ENCODE assay signal across 15 cellular contexts in the genomic region with DNA sequence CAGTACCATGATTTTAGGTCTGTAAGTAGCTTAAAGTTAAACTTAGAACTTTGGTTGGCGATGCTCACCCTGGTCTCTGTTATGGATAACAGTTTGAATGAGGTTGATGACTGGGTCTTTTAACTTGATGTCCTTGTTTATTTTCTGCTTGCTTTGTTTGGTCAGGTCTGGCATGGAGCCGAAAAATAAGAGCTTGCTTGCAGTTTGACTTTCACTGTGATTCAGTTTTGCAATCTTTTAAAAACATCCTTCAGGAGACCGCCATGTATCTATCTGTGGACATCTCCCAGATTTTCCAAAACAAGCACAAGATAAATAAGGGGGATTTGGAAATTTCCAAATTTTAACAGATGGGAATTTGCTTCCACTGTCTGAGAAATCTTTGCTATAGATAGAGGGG.
DNase-seq lines count a peak whose midpoint lies in the region; ATAC-seq and TF ChIP-seq lines count a peak whose summit lies in the region.
"Had no signal": no experiment of that assay in that cellular context is flagged by ENCODE, and none has a peak within 500 bp of the region (broad histone marks: within the 10 kb centered on the region; RNA-seq: fewer than 3 reads in every experiment).

No MANE protein-coding gene starts in this region.

- DNase-seq in H4 (ENCODE audit: low spot score) (peak; percentile 50), astrocyte of the hippocampus (ENCODE audit: low read depth, low spot score) (peak; percentile 50), hepatocyte (ENCODE audit: low spot score) (no peak), SW480 (ENCODE audit: low spot score) (no peak)
- DNase-seq in stimulated activated CD4-positive, alpha-beta T cell treated with anti-CD3 and anti-CD28 coated beads, Interleukin-12 subunit alpha, Interleukin-12 subunit beta, amount 100 ng/mL, for 4 hours = no peak
- DNase-seq in stimulated activated CD4-positive, alpha-beta T cell treated with anti-CD3 and anti-CD28 coated beads, Interleukin-4, amount 100 ng/mL, for 1 hour = no peak
- DNase-seq: activated naive CD4-positive, alpha-beta T cell; C1 segment of cervical spinal cord; NCI-H1105; psoas muscle; stimulated activated CD4-positive, alpha-beta T cell treated with anti-CD3 and anti-CD28 coated beads, Interleukin-2, amount 100 ng/mL, for 24 hours; SW 1271; WERI-Rb-1 had no signal

- H4K20me1 ChIP-seq in hepatocyte (ENCODE audit: insufficient read depth, poor library complexity, severe bottlenecking) = no peaks in the 10 kb centered on the region

- H2AFZ ChIP-seq in hepatocyte = no peak overlapping the region
- no peak overlapping the region for H2AFZ ChIP-seq in parathyroid adenoma

- WGBS in hepatocyte (ENCODE audit: low lambda C conversion rate, missing lambda C conversion rate) = 68% methylated on average over 3 of the region's 3 CpGs

- no peak overlapping the region for H3K9ac ChIP-seq in parathyroid adenoma

- TF ChIP-seq CTCF in hepatocyte (IDR thresholded peaks at IDR 0.05; ENCODE audit: poor library complexity) (no peak), parathyroid adenoma (IDR thresholded peaks at IDR 0.05) (no peak)

- H3K4me2 ChIP-seq in hepatocyte = peak overlapping the region; percentile 25
- H3K4me2 ChIP-seq in parathyroid adenoma (ENCODE audit: low read length) = peak overlapping the region; percentile 40

- H3K4me1 ChIP-seq in hepatocyte (ENCODE audit: insufficient read depth) (peaks cover 9% of the 10 kb centered on the region), parathyroid adenoma (peaks cover 16% of the 10 kb centered on the region)

- H3K27me3 ChIP-seq in hepatocyte (no peaks in the 10 kb centered on the region), parathyroid adenoma (ENCODE audit: control insufficient read depth, insufficient read depth, low read length) (no peaks in the 10 kb centered on the region)

- no peak for ATAC-seq in HG03521 (IDR thresholded peaks at IDR 0.05; ENCODE audit: unreplicated experiment)

- H3K4me3 ChIP-seq in hepatocyte (no peak overlapping the region), parathyroid adenoma (ENCODE audit: low read depth, low read length) (peak overlapping the region; percentile 28)
- H3K4me3 ChIP-seq: psoas muscle had no signal

- H3K27ac ChIP-seq in hepatocyte = peak overlapping the region; percentile 73
- H3K27ac ChIP-seq in parathyroid adenoma = peak overlapping the region; percentile 85
- H3K27ac ChIP-seq: psoas muscle, WERI-Rb-1 had no signal

- H3K9me3 ChIP-seq in hepatocyte (ENCODE audit: low read depth) (no peaks in the 10 kb centered on the region), parathyroid adenoma (ENCODE audit: control insufficient read depth, low read length) (no peaks in the 10 kb centered on the region)
- H3K9me3 ChIP-seq: psoas muscle had no signal

- no peaks in the 10 kb centered on the region for H3K9me2 ChIP-seq in hepatocyte (replicated peaks; ENCODE audit: insufficient read depth)

- H3K79me2 ChIP-seq in hepatocyte (no peaks in the 10 kb centered on the region), parathyroid adenoma (no peaks in the 10 kb centered on the region)

- H3K36me3 ChIP-seq in hepatocyte (replicated peaks; ENCODE audit: insufficient read depth, low read depth) = no peaks in the 10 kb centered on the region
- H3K36me3 ChIP-seq in parathyroid adenoma (ENCODE audit: control insufficient read depth, insufficient read depth, low read length) = no peaks in the 10 kb centered on the region
- H3K36me3 ChIP-seq: WERI-Rb-1 had no signal

Comparison
In these comparisons a context has a peak if more than half of its experiments do, and no peak if none do; other contexts are left out.
1. DNase-seq: peak in H4 (single experiment) and astrocyte of the hippocampus (single experiment); none in hepatocyte (single experiment), stimulated activated CD4-positive, alpha-beta T cell treated with anti-CD3 and anti-CD28 coated beads, Interleukin-12 subunit alpha, Interleukin-12 subunit beta, amount 100 ng/mL, for 4 hours (single experiment), stimulated activated CD4-positive, alpha-beta T cell treated with anti-CD3 and anti-CD28 coated beads, Interleukin-4, amount 100 ng/mL, for 1 hour (single experiment) and SW480 (single experiment).